In the genomic region with DNA sequence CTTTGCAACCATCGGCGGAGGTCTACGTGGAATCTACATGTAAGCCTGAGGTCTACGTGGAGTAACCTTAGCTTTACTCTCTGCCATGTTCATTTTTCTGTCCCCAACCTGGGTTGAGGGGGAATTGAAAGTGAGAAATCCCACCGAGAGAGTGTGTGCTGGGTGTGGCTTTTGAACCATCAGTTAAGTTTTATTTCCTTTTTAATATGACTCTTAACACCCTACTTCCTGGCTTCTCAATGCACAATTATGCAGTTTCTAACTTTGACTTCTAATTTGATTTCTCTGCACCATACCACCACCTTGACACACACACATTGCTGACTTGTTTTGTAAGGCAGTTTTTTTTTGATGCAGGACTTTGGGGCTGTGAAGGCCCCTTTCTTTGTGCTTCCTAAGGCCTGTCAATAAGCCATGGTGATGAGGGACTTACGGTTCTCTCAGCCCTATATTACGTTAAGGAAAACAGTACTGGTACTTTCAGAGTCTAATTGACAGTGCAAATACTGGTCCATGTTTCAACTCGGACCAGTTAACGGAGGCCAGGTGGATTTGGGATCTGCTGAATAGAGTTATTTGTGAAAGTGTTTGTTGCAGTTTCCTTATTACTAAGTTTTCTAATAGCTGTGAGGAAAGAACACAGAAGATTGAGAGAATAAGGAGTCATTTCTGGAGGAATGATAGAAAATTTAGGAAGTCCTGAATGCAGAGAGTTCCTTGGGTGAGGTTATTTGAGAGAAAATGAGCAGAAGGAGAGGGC, we compare ENCODE assay signal across 18 cellular contexts.
DNase-seq lines count a peak whose midpoint lies in the region; ATAC-seq and TF ChIP-seq lines count a peak whose summit lies in the region.
"Had no signal": no experiment of that assay in that cellular context is flagged by ENCODE, and none has a peak within 500 bp of the region (broad histone marks: within the 10 kb centered on the region; RNA-seq: fewer than 3 reads in every experiment).

No MANE protein-coding gene starts in this region.

- no peak overlapping the region for H3K4me3 ChIP-seq in GM12865 (ENCODE audit: low read depth, low read length)
- H3K4me3 ChIP-seq: coronary artery, prostate gland, SJSA1, testis had no signal

- no peaks in the 10 kb centered on the region for H3K9me3 Mint-ChIP-seq in activated CD4-positive, alpha-beta T cell treated with anti-CD3 and anti-CD28 coated beads, Interleukin-2, amount 10 ng/mL, durations not matched to agents 24 days and 14 days
- H3K9me3 Mint-ChIP-seq in activated T-helper 1 cell treated with anti-CD3 and anti-CD28 coated beads, Interleukin-12 subunit alpha, Interleukin-12 subunit beta, Interleukin-2, Interleukin-4 antibody, amounts not matched to agents 30 ng/mL and 10 ng/mL and 1 ng/mL, durations not matched to agents 14 hours and 24 hours and 36 hours = no peaks in the 10 kb centered on the region
- no peaks in the 10 kb centered on the region for H3K9me3 Mint-ChIP-seq in natural killer cell treated with Interleukin-12 subunit alpha and Interleukin-12 subunit beta and Interleukin-15 and Interleukin-18, amount 100 ng/mL, for 72 hours

- intact Hi-C loops in activated CD4-positive, alpha-beta T cell treated with anti-CD3 and anti-CD28 coated beads, Interleukin-2, amount 10 ng/mL, durations not matched to agents 24 days and 14 days (cut with micrococcal nuclease) = no loop called here
- intact Hi-C loops in activated T-helper 1 cell treated with anti-CD3 and anti-CD28 coated beads, Interleukin-12 subunit alpha, Interleukin-12 subunit beta, Interleukin-2, Interleukin-4 antibody, amounts not matched to agents 30 ng/mL and 10 ng/mL and 1 ng/mL, durations not matched to agents 14 hours and 24 hours and 36 hours (cut with micrococcal nuclease) = no loop called here

- no peak for DNase-seq in activated CD4-positive, alpha-beta T cell treated with anti-CD3 and anti-CD28 coated beads, Interleukin-2, amount 10 ng/mL, durations not matched to agents 24 days and 14 days
- no peak for DNase-seq in activated CD4-positive, alpha-beta T cell treated with anti-CD3 and anti-CD28 coated beads for 1 hour
- peak; percentile 30 for DNase-seq in GM12865 (ENCODE audit: low read depth)
- no peak for DNase-seq in activated T-helper 1 cell treated with anti-CD3 and anti-CD28 coated beads, Interleukin-12 subunit alpha, Interleukin-12 subunit beta, Interleukin-2, Interleukin-4 antibody, amounts not matched to agents 30 ng/mL and 10 ng/mL and 1 ng/mL, durations not matched to agents 14 hours and 24 hours and 36 hours (ENCODE audit: low spot score)
- no peak for DNase-seq in natural killer cell treated with Interleukin-12 subunit alpha and Interleukin-12 subunit beta and Interleukin-15 and Interleukin-18, amount 100 ng/mL, for 72 hours (ENCODE audit: low spot score)
- DNase-seq in stimulated activated CD4-positive, alpha-beta T cell treated with anti-CD3 and anti-CD28 coated beads, Interleukin-2, amount 100 ng/mL, for 24 hours = no peak
- DNase-seq: activated CD8-positive, alpha-beta memory T cell treated with anti-CD3 and anti-CD28 coated beads, Interleukin-2, amount 50 U/mL, for 4 hours; COR-L47; hippocampal formation; KBM-7; left cardiac atrium; NCI-H1105 treated with DMSO at 0.1 percent for 48 hours; testis had no signal

- H3K27ac Mint-ChIP-seq in activated CD4-positive, alpha-beta T cell treated with anti-CD3 and anti-CD28 coated beads, Interleukin-2, amount 10 ng/mL, durations not matched to agents 24 days and 14 days = peak overlapping the region; percentile 35
- H3K27ac Mint-ChIP-seq in activated T-helper 1 cell treated with anti-CD3 and anti-CD28 coated beads, Interleukin-12 subunit alpha, Interleukin-12 subunit beta, Interleukin-2, Interleukin-4 antibody, amounts not matched to agents 30 ng/mL and 10 ng/mL and 1 ng/mL, durations not matched to agents 14 hours and 24 hours and 36 hours = peak overlapping the region; percentile 33
- peak overlapping the region; percentile 51 to 59 for H3K27ac Mint-ChIP-seq in natural killer cell treated with Interleukin-12 subunit alpha and Interleukin-12 subunit beta and Interleukin-15 and Interleukin-18, amount 100 ng/mL, for 72 hours

- TF ChIP-seq CTCF in GM12865 (IDR thresholded peaks at IDR 0.05; ENCODE audit: insufficient read depth, low read depth, low read length, missing control alignments) = no peak

- H3K27me3 Mint-ChIP-seq in activated CD4-positive, alpha-beta T cell treated with anti-CD3 and anti-CD28 coated beads, Interleukin-2, amount 10 ng/mL, durations not matched to agents 24 days and 14 days = no peaks in the 10 kb centered on the region
- no peaks in the 10 kb centered on the region for H3K27me3 Mint-ChIP-seq in activated T-helper 1 cell treated with anti-CD3 and anti-CD28 coated beads, Interleukin-12 subunit alpha, Interleukin-12 subunit beta, Interleukin-2, Interleukin-4 antibody, amounts not matched to agents 30 ng/mL and 10 ng/mL and 1 ng/mL, durations not matched to agents 14 hours and 24 hours and 36 hours (ENCODE audit: insufficient read depth)
- no peaks in the 10 kb centered on the region for H3K27me3 Mint-ChIP-seq in natural killer cell treated with Interleukin-12 subunit alpha and Interleukin-12 subunit beta and Interleukin-15 and Interleukin-18, amount 100 ng/mL, for 72 hours

- peak in 1 of 2 donors; percentile 51 for ATAC-seq in natural killer cell treated with Interleukin-12 subunit alpha and Interleukin-12 subunit beta and Interleukin-15 and Interleukin-18, amount 100 ng/mL, for 72 hours
- ATAC-seq in GM21423 (IDR thresholded peaks at IDR 0.05; ENCODE audit: unreplicated experiment) = no peak
- no peak for ATAC-seq in HG02973 (IDR thresholded peaks at IDR 0.05; ENCODE audit: unreplicated experiment)
- ATAC-seq: left cardiac atrium had no signal

- no peak overlapping the region for H3K4me3 Mint-ChIP-seq in activated CD4-positive, alpha-beta T cell treated with anti-CD3 and anti-CD28 coated beads, Interleukin-2, amount 10 ng/mL, durations not matched to agents 24 days and 14 days
- H3K4me3 Mint-ChIP-seq in activated T-helper 1 cell treated with anti-CD3 and anti-CD28 coated beads, Interleukin-12 subunit alpha, Interleukin-12 subunit beta, Interleukin-2, Interleukin-4 antibody, amounts not matched to agents 30 ng/mL and 10 ng/mL and 1 ng/mL, durations not matched to agents 14 hours and 24 hours and 36 hours = no peak overlapping the region
- H3K4me3 Mint-ChIP-seq in natural killer cell treated with Interleukin-12 subunit alpha and Interleukin-12 subunit beta and Interleukin-15 and Interleukin-18, amount 100 ng/mL, for 72 hours = peak overlapping the region; percentile 45

- H3K36me3 Mint-ChIP-seq in activated CD4-positive, alpha-beta T cell treated with anti-CD3 and anti-CD28 coated beads, Interleukin-2, amount 10 ng/mL, durations not matched to agents 24 days and 14 days (ENCODE audit: low read depth) = peaks cover 45% of the 10 kb centered on the region
- H3K36me3 Mint-ChIP-seq in activated T-helper 1 cell treated with anti-CD3 and anti-CD28 coated beads, Interleukin-12 subunit alpha, Interleukin-12 subunit beta, Interleukin-2, Interleukin-4 antibody, amounts not matched to agents 30 ng/mL and 10 ng/mL and 1 ng/mL, durations not matched to agents 14 hours and 24 hours and 36 hours (ENCODE audit: low read depth) = peaks cover 41% of the 10 kb centered on the region
- no peaks in the 10 kb centered on the region for H3K36me3 Mint-ChIP-seq in natural killer cell treated with Interleukin-12 subunit alpha and Interleukin-12 subunit beta and Interleukin-15 and Interleukin-18, amount 100 ng/mL, for 72 hours

- H3K4me1 Mint-ChIP-seq in activated CD4-positive, alpha-beta T cell treated with anti-CD3 and anti-CD28 coated beads, Interleukin-2, amount 10 ng/mL, durations not matched to agents 24 days and 14 days = peaks cover 42% of the 10 kb centered on the region
- peaks cover 54% of the 10 kb centered on the region for H3K4me1 Mint-ChIP-seq in activated T-helper 1 cell treated with anti-CD3 and anti-CD28 coated beads, Interleukin-12 subunit alpha, Interleukin-12 subunit beta, Interleukin-2, Interleukin-4 antibody, amounts not matched to agents 30 ng/mL and 10 ng/mL and 1 ng/mL, durations not matched to agents 14 hours and 24 hours and 36 hours (ENCODE audit: low read depth)
- H3K4me1 Mint-ChIP-seq in natural killer cell treated with Interleukin-12 subunit alpha and Interleukin-12 subunit beta and Interleukin-15 and Interleukin-18, amount 100 ng/mL, for 72 hours (ENCODE audit: low read depth in 2 of 2) = peaks cover 60 to 62% of the 10 kb centered on the region in 2 donors
